Comparison of ENCODE assay signal across 13 cellular contexts in the genomic region with DNA sequence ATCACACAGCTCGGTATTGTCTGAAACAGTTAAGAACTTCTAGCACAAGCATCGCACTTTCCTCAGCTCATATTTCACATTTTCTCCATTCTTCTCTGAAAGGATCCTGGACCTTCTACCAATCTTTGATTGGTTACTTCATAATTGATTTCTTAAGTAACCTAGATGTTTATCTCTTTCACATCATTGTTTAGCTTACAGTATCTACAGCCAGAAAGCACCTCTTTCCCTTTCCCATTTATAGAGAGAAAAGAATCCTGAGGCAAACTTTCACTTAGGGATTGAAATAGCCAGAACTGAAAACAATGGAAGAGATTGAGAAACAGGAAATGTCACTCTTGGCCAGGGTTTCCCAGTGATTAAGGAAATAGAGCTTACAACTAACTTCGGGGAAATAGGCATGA. TPM values are rescaled to one million over a fixed set of nuclear protein-coding genes. Genes with fewer than 3 reads are reported as not detected.
A peak's percentile ranks its signal among the peaks of the same experiment; 100 is the strongest.
DNase-seq lines count a peak whose midpoint lies in the region; TF ChIP-seq lines count a peak whose summit lies in the region.
"Had no signal": no experiment of that assay in that cellular context is flagged by ENCODE, and none has a peak within 500 bp of the region (broad histone marks: within the 10 kb centered on the region; RNA-seq: fewer than 3 reads in every experiment).

No MANE protein-coding gene starts in this region.

- H3K27me3 Mint-ChIP-seq in progenitor cell of endocrine pancreas = no peaks in the 10 kb centered on the region

- in situ Hi-C loops in astrocyte of the cerebellum (cut with HindIII; ENCODE audit: low sequenced_read_pairs) = no loop called here

- peak overlapping the region; percentile 26 for H3K27ac Mint-ChIP-seq in progenitor cell of endocrine pancreas
- H3K27ac Mint-ChIP-seq: activated CD8-positive, alpha-beta T cell treated with anti-CD3 and anti-CD28 coated beads for 36 hours; B cell had no signal

- DNase-seq in AG20443 (ENCODE audit: low spot score) = peak; percentile 24
- peak; percentile 6 for DNase-seq in astrocyte of the cerebellum (ENCODE audit: low read depth)
- peak; percentile 92 for DNase-seq in glomerular endothelial cell (ENCODE audit: extremely low read depth, low read depth, low spot score)
- no peak for DNase-seq in progenitor cell of endocrine pancreas (ENCODE audit: low spot score, unreplicated experiment)
- DNase-seq in NCI-H1105 treated with DMSO at 0.1 percent for 48 hours (lab: John Stamatoyannopoulos, UW) = no peak
- no peak for DNase-seq in activated gamma-delta T cell (lab: John Stamatoyannopoulos, UW)
- no peak for DNase-seq in NCI-H2029 (lab: John Stamatoyannopoulos, UW)
- no peak for DNase-seq in globus pallidus (ENCODE audit: low spot score)
- DNase-seq: activated CD8-positive, alpha-beta T cell treated with anti-CD3 and anti-CD28 coated beads for 36 hours; SHP77 treated with DMSO at 0.1 percent for 48 hours; stimulated activated CD4-positive, alpha-beta T cell treated with anti-CD3 and anti-CD28 coated beads, Interleukin-4, amount 100 ng/mL, for 4 hours had no signal

- H3K4me1 Mint-ChIP-seq in progenitor cell of endocrine pancreas (ENCODE audit: low read depth) = peaks cover 7% of the 10 kb centered on the region
- H3K4me1 Mint-ChIP-seq: B cell had no signal

- H3K4me3 Mint-ChIP-seq in progenitor cell of endocrine pancreas (ENCODE audit: low read depth) = no peak overlapping the region
- H3K4me3 Mint-ChIP-seq: activated CD8-positive, alpha-beta T cell treated with anti-CD3 and anti-CD28 coated beads for 36 hours; B cell had no signal

- H3K4me3 ChIP-seq in astrocyte of the cerebellum (ENCODE audit: low read depth, low read length) = no peak overlapping the region
- H3K4me3 ChIP-seq: cardiac muscle cell had no signal

- no peaks in the 10 kb centered on the region for H3K36me3 Mint-ChIP-seq in progenitor cell of endocrine pancreas (ENCODE audit: insufficient read depth)

- H3K9me3 Mint-ChIP-seq in progenitor cell of endocrine pancreas (ENCODE audit: low read depth) = no peaks in the 10 kb centered on the region
- H3K9me3 Mint-ChIP-seq: activated CD8-positive, alpha-beta T cell treated with anti-CD3 and anti-CD28 coated beads for 36 hours had no signal

- TF ChIP-seq CTCF in astrocyte of the cerebellum (IDR thresholded peaks at IDR 0.05; ENCODE audit: low read depth, low read length, missing control alignments) (no peak), progenitor cell of endocrine pancreas (IDR thresholded peaks at IDR 0.05; ENCODE audit: unreplicated experiment) (no peak)

RNA-seq across cellular contexts. Expression of gene IL33, which starts 2.5 kb away (rescaled TPM):
- total RNA-seq in glomerular endothelial cell = 0.19 and 4.5 TPM in 2 replicates
- 0.13 TPM in 1 of 2 replicates, not detected in the other for total RNA-seq in progenitor cell of endocrine pancreas
- total RNA-seq: activated CD8-positive, alpha-beta T cell treated with anti-CD3 and anti-CD28 coated beads for 36 hours; B cell; cardiac muscle cell had no signal

Comparison
In these comparisons a context has a peak if more than half of its experiments do, and no peak if none do; other contexts are left out.
1. DNase-seq: peak in AG20443 (single experiment), astrocyte of the cerebellum (single experiment) and glomerular endothelial cell (single experiment); none in progenitor cell of endocrine pancreas (single experiment), NCI-H1105 treated with DMSO at 0.1 percent for 48 hours (single experiment), activated gamma-delta T cell (single experiment), NCI-H2029 (single experiment) and globus pallidus (single experiment).